In genomic region chr20:36988494-36988966, GRCh38 we compare ENCODE assay signal across 10 cellular contexts. TPM values are rescaled to one million over a fixed set of nuclear protein-coding genes. Genes with fewer than 3 reads are reported as not detected.
DNase-seq lines count a peak whose midpoint lies in the region; FAIRE-seq and TF ChIP-seq lines count a peak whose summit lies in the region.
"Had no signal": no experiment of that assay in that cellular context is flagged by ENCODE, and none has a peak within 500 bp of the region (broad histone marks: within the 10 kb centered on the region; RNA-seq: fewer than 3 reads in every experiment).

No MANE protein-coding gene starts in this region.

- WGBS in H1 (ENCODE audit: extremely low coverage in 1 of 2, insufficient coverage in 1 of 2, insufficient read length in 1 of 2, insufficient replicate concordance in 2 of 2, low coverage in 1 of 2, low lambda C conversion rate in 2 of 2, missing lambda C conversion rate in 1 of 2), 2 experiments = 96% methylated on average over 3 of the region's 3 CpGs; no CpG with 5 or more reads in 1 of the 2 experiments

- no peaks in the 10 kb centered on the region for H4K20me1 ChIP-seq in OCI-LY3 (ENCODE audit: insufficient read depth, low read length)
- no peaks in the 10 kb centered on the region for H4K20me1 ChIP-seq in H1 (replicated peaks in 1 of 2; ENCODE audit: control insufficient read depth in 1 of 2, insufficient read depth in 2 of 2, low read length in 2 of 2)

- no peak overlapping the region for H3K27ac Mint-ChIP-seq in MCF 10A (ENCODE audit: low read depth, unreplicated experiment)

- intact Hi-C loops in MCF 10A (cut with micrococcal nuclease) = no loop called here
- intact Hi-C loops in breast epithelium (cut with DNase I; ENCODE audit: low total_unique reads) = no loop called here
- intact Hi-C loops in colonic mucosa (cut with DNase I) = no loop called here

- H3K9me3 Mint-ChIP-seq in MCF 10A (ENCODE audit: unreplicated experiment) = peaks cover 8% of the 10 kb centered on the region

- no peak overlapping the region for H3K14ac ChIP-seq in H1 (ENCODE audit: insufficient read length)

- no peaks in the 10 kb centered on the region for H3K79me1 ChIP-seq in H1 (ENCODE audit: low read depth, low read length)

- TF ChIP-seq RAD21 in H1 (IDR thresholded peaks at IDR 0.05 in 1 of 2, conservative IDR thresholded peaks at IDR 0.05 in 1 of 2; ENCODE audit: low read depth in 2 of 2, low read length in 2 of 2) = no peak

- H3K27me3 ChIP-seq in breast epithelium = no peaks in the 10 kb centered on the region
- H3K27me3 ChIP-seq in OCI-LY3 (ENCODE audit: low read depth, low read length) = no peaks in the 10 kb centered on the region
- no peaks in the 10 kb centered on the region for H3K27me3 ChIP-seq in H1 (replicated peaks in 1 of 4; ENCODE audit: control insufficient read depth in 3 of 4, extremely low read depth in 1 of 4, insufficient read depth in 3 of 4, low read length in 3 of 4)
- H3K27me3 ChIP-seq in colonic mucosa = no peaks in the 10 kb centered on the region

- H2AFZ ChIP-seq in OCI-LY3 (ENCODE audit: low read depth, low read length) (no peak overlapping the region), H1 (ENCODE audit: low read length) (0 out of 2 replicates have a peak overlapping the region, but pooled peaks have one; percentile 41)

- H4K8ac ChIP-seq in H1 (ENCODE audit: extremely low read depth, insufficient read depth, low read length) = no peak overlapping the region

- H2AK5ac ChIP-seq in H1 (ENCODE audit: low read depth, low read length) = no peak overlapping the region

- H3K4me3 Mint-ChIP-seq in MCF 10A (ENCODE audit: unreplicated experiment) = no peak overlapping the region

- no peak for TF ChIP-seq CTCF in MCF 10A (IDR thresholded peaks at IDR 0.05; ENCODE audit: unreplicated experiment)
- TF ChIP-seq CTCF in breast epithelium (IDR thresholded peaks at IDR 0.05) = no peak
- TF ChIP-seq CTCF in OCI-LY3 (IDR thresholded peaks at IDR 0.05; ENCODE audit: low read depth, low read length) = no peak
- TF ChIP-seq CTCF in H1 (IDR thresholded peaks at IDR 0.05; ENCODE audit: control extremely low read depth in 1 of 3, insufficient read depth in 1 of 3, low read depth in 1 of 3, low read length in 3 of 3) = no peak
- no peak for TF ChIP-seq CTCF in colonic mucosa (IDR thresholded peaks at IDR 0.05)
- TF ChIP-seq CTCF in GM10266 (IDR thresholded peaks at IDR 0.05; ENCODE audit: control insufficient read depth, insufficient read depth, low read depth, missing control alignments) = no peak

- H3K79me2 ChIP-seq in OCI-LY3 (ENCODE audit: low read length) (no peaks in the 10 kb centered on the region), H1 (ENCODE audit: control insufficient read depth in 1 of 2, insufficient read depth in 2 of 2, low read length in 2 of 2) (no peaks in the 10 kb centered on the region)

- DNase-seq in MCF 10A (ENCODE audit: unreplicated experiment) (peak; percentile 38), breast epithelium (ENCODE audit: low spot score in 2 of 2) (no peak), H1 (ENCODE audit: low read depth in 1 of 2, low spot score in 2 of 2) (no peak), stromal cell of bone marrow (ENCODE audit: low read depth) (peak; percentile 4), colonic mucosa (no peak), GM10266 (ENCODE audit: extremely low spot score) (no peak)
- DNase-seq in stimulated activated CD4-positive, alpha-beta T cell treated with anti-CD3 and anti-CD28 coated beads, Interleukin-4, amount 100 ng/mL, for 4 hours = no peak
- DNase-seq: NCI-H187, posterior cingulate gyrus had no signal

- H3K4me1 ChIP-seq in breast epithelium (no peaks in the 10 kb centered on the region), OCI-LY3 (ENCODE audit: low read length) (peaks cover 10% of the 10 kb centered on the region), H1 (replicated peaks in 1 of 4; ENCODE audit: control insufficient read depth in 3 of 4, insufficient read depth in 4 of 4, low read length in 3 of 4) (no peaks in the 10 kb centered on the region), colonic mucosa (no peaks in the 10 kb centered on the region)

- H3K4me2 ChIP-seq in OCI-LY3 (ENCODE audit: low read length) = peak overlapping the region; percentile 40
- no peak overlapping the region for H3K4me2 ChIP-seq in H1 (ENCODE audit: insufficient read depth in 1 of 2, low read depth in 2 of 2, low read length in 2 of 2)

- no peak overlapping the region for H3K4ac ChIP-seq in H1 (replicated peaks; ENCODE audit: insufficient read length, low read depth, low read length)

- H3K23me2 ChIP-seq in H1 (ENCODE audit: low read depth, low read length) = no peaks in the 10 kb centered on the region

- H3K36me3 Mint-ChIP-seq in MCF 10A (ENCODE audit: insufficient read depth, unreplicated experiment) = no peaks in the 10 kb centered on the region

- no peak overlapping the region for H2BK15ac ChIP-seq in H1 (ENCODE audit: low read length)

- no peaks in the 10 kb centered on the region for H3K27me3 Mint-ChIP-seq in MCF 10A (ENCODE audit: insufficient read depth, unreplicated experiment)

- POLR2A ChIA-PET in MCF 10A (lab: Yijun Ruan, JAX) (no interaction called here), H1 (lab: Charles Lee; ENCODE audit: partially characterized antibody) (interaction anchor here (0.6 kb wide), 1 partner anchor 9 kb away, joined by 4 read pairs; no protein-coding TSS in a partner anchor)

- no peak for TF ChIP-seq EP300 in H1 (IDR thresholded peaks at IDR 0.05; ENCODE audit: borderline replicate concordance in 1 of 2, low read depth in 2 of 2, low read length in 2 of 2)

- no peaks in the 10 kb centered on the region for H3K36me3 ChIP-seq in breast epithelium
- H3K36me3 ChIP-seq in OCI-LY3 (replicated peaks; ENCODE audit: low read depth, low read length) = peaks cover 7% of the 10 kb centered on the region
- no peaks in the 10 kb centered on the region for H3K36me3 ChIP-seq in H1 (ENCODE audit: control insufficient read depth in 2 of 4, insufficient read depth in 4 of 4, low read length in 3 of 4)
- no peaks in the 10 kb centered on the region for H3K36me3 ChIP-seq in colonic mucosa

- H2BK120ac ChIP-seq in H1 (replicated peaks; ENCODE audit: low read depth, low read length) = no peak overlapping the region

- no TSS peak for BruUV-seq in MCF 10A (replicated peaks; lab: Mats Ljungman, UMichigan)

- CTCF ChIA-PET in MCF 10A (lab: Yijun Ruan, JAX) = interaction anchor here (0.5 to 0.6 kb wide), 3 partner anchors 17 to 33 kb away, joined by 3 to 7 read pairs (median 3); no protein-coding TSS in a partner anchor
- CTCF ChIA-PET in H1 (lab: Charles Lee; ENCODE audit: partially characterized antibody) = no interaction called here

- H3K4me3 ChIP-seq in breast epithelium (no peak overlapping the region), OCI-LY3 (ENCODE audit: low read length) (no peak overlapping the region), H1 (ENCODE audit: extremely low read depth in 1 of 4, insufficient read depth in 2 of 4, low read depth in 3 of 4, low read length in 4 of 4) (no peak overlapping the region), colonic mucosa (no peak overlapping the region)

- no peak overlapping the region for H3K9ac ChIP-seq in OCI-LY3 (ENCODE audit: low read length)
- no peak overlapping the region for H3K9ac ChIP-seq in H1 (replicated peaks in 1 of 4; ENCODE audit: extremely low read depth in 1 of 4, low read depth in 3 of 4, low read length in 3 of 4)
- no peak overlapping the region for H3K9ac ChIP-seq in colonic mucosa (ENCODE audit: low read depth in 2 of 2, low read length in 2 of 2)

- no peak for FAIRE-seq in H1 (lab: Jason Lieb, UNC)

- no peak overlapping the region for H3K56ac ChIP-seq in H1 (replicated peaks; ENCODE audit: insufficient read length, low read depth, low read length)

- no peak overlapping the region for H3K18ac ChIP-seq in H1 (ENCODE audit: extremely low read depth, low read length)

- no peak overlapping the region for H4K91ac ChIP-seq in H1 (replicated peaks; ENCODE audit: insufficient read length, low read length)

- H3K9me3 ChIP-seq in breast epithelium = peaks cover 0 to 11% of the 10 kb centered on the region in 2 donors
- H3K9me3 ChIP-seq in OCI-LY3 (ENCODE audit: insufficient read depth, low read length) = no peaks in the 10 kb centered on the region
- H3K9me3 ChIP-seq in H1 (ENCODE audit: insufficient read depth in 2 of 2, low read depth in 1 of 2, low read length in 1 of 2) = peaks cover 3 to 6% of the 10 kb centered on the region in 2 experiments; a peak in 3 of 4 replicates
- no peaks in the 10 kb centered on the region for H3K9me3 ChIP-seq in colonic mucosa

- no peak overlapping the region for H3K27ac ChIP-seq in breast epithelium
- H3K27ac ChIP-seq in OCI-LY3 (ENCODE audit: low read length) = no peak overlapping the region
- no peak overlapping the region for H3K27ac ChIP-seq in H1 (ENCODE audit: low read depth, low read length)
- H3K27ac ChIP-seq in colonic mucosa = no peak overlapping the region

- H2BK5ac ChIP-seq in H1 (ENCODE audit: low read depth, low read length) = no peak overlapping the region

- no peak overlapping the region for H2BK20ac ChIP-seq in H1 (ENCODE audit: low read length)

- no peak overlapping the region for H2BK12ac ChIP-seq in H1 (ENCODE audit: low read depth, low read length)

- H3K4me1 Mint-ChIP-seq in MCF 10A (ENCODE audit: insufficient read depth, unreplicated experiment) = no peaks in the 10 kb centered on the region

- TF ChIP-seq POLR2A in breast epithelium (IDR thresholded peaks at IDR 0.05) (no peak), H1 (IDR thresholded peaks at IDR 0.05; ENCODE audit: control extremely low read depth in 1 of 2, low read depth in 2 of 2, low read length in 2 of 2) (no peak)

- no peak overlapping the region for H4K5ac ChIP-seq in H1 (ENCODE audit: insufficient read length, low read depth, low read length)

- H3K23ac ChIP-seq in H1 (ENCODE audit: insufficient read length) = no peak overlapping the region

TF ChIP-seq in H1, 55 proteins besides CTCF, POLR2A, EP300 and RAD21 (continues in another document):
- no peak for TF ChIP-seq BCL11A (IDR thresholded peaks at IDR 0.05; ENCODE audit: low read depth in 2 of 2, low read length in 2 of 2)
- no peak for TF ChIP-seq ATF3 (IDR thresholded peaks at IDR 0.05; ENCODE audit: insufficient read depth, low read depth, low read length)

RNA-seq across cellular contexts. Expression of gene SAMHD1, which starts 37.0 kb away (rescaled TPM):
- 2.6 and 3.5 TPM in 2 replicates for total RNA-seq in MCF 10A (2022)
- total RNA-seq in breast epithelium = 100 to 1,000 TPM; 146 to 380 (median 311) TPM
- 37.1 and 39.5 TPM in 2 replicates for total RNA-seq in H1 (2021; fragmentation: NEBNext Ultra II Directional; extraction: Animal tissue kit (Norgen Biotek cat#: 25700))
- 16.3 and 22.0 TPM in 2 replicates for polyA plus RNA-seq in H1 (2011; rRNA removed)
- polyA plus RNA-seq in H1 (2011; cell fraction: cytosol; rRNA removed) = 21.1 TPM
- 11.6 TPM for polyA plus RNA-seq in H1 (2011; cell fraction: nucleus; rRNA removed)
- polyA plus RNA-seq in H1 (2012, experiment 1 of 2) = 25.2 to 40.6 TPM (median 28.3 TPM) in 4 replicates
- 3.1 TPM for polyA plus RNA-seq in H1 (2012, experiment 2 of 2)
- 11.8 TPM for polyA plus RNA-seq in H1 (2013, experiment 1 of 2)
- 11.9 TPM for polyA plus RNA-seq in H1 (2013, experiment 2 of 2)
- polyA minus RNA-seq in H1 (2011; rRNA and poly(A)+ RNA removed) = 38.4 and 38.7 TPM in 2 replicates
- polyA minus RNA-seq in H1 (2011; cell fraction: cytosol; rRNA and poly(A)+ RNA removed) = 23.9 TPM
- polyA minus RNA-seq in H1 (2011; cell fraction: nucleus; rRNA and poly(A)+ RNA removed) = 26.9 TPM
- total RNA-seq in colonic mucosa = 10 to 100 TPM; 24.0 to 35.6 TPM

Comparison
In these comparisons a context has a peak if more than half of its experiments do, and no peak if none do; other contexts are left out.
1. DNase-seq: peak in MCF 10A (single experiment) and stromal cell of bone marrow (single experiment); none in breast epithelium (0 of 2), H1 (0 of 2), colonic mucosa (single experiment), GM10266 (single experiment) and stimulated activated CD4-positive, alpha-beta T cell treated with anti-CD3 and anti-CD28 coated beads, Interleukin-4, amount 100 ng/mL, for 4 hours (0 of 2).